In genomic region chr2:220198911-220199310, GRCh38 we compare ENCODE assay signal across 1 cellular context.
TF ChIP-seq lines count a peak whose summit lies in the region.

No MANE protein-coding gene starts in this region.

TF ChIP-seq in GM23338, 12 proteins besides CTCF, POLR2A, EP300 and RAD21 (continued from another document):
- no peak for TF ChIP-seq ETS1 (IDR thresholded peaks at IDR 0.05)
- no peak for TF ChIP-seq EZH2 (IDR thresholded peaks at IDR 0.05; ENCODE audit: low read depth, unreplicated experiment)
- TF ChIP-seq POLR2AphosphoS5 (IDR thresholded peaks at IDR 0.05; ENCODE audit: low read depth): no peak
- TF ChIP-seq, protein P1, sequence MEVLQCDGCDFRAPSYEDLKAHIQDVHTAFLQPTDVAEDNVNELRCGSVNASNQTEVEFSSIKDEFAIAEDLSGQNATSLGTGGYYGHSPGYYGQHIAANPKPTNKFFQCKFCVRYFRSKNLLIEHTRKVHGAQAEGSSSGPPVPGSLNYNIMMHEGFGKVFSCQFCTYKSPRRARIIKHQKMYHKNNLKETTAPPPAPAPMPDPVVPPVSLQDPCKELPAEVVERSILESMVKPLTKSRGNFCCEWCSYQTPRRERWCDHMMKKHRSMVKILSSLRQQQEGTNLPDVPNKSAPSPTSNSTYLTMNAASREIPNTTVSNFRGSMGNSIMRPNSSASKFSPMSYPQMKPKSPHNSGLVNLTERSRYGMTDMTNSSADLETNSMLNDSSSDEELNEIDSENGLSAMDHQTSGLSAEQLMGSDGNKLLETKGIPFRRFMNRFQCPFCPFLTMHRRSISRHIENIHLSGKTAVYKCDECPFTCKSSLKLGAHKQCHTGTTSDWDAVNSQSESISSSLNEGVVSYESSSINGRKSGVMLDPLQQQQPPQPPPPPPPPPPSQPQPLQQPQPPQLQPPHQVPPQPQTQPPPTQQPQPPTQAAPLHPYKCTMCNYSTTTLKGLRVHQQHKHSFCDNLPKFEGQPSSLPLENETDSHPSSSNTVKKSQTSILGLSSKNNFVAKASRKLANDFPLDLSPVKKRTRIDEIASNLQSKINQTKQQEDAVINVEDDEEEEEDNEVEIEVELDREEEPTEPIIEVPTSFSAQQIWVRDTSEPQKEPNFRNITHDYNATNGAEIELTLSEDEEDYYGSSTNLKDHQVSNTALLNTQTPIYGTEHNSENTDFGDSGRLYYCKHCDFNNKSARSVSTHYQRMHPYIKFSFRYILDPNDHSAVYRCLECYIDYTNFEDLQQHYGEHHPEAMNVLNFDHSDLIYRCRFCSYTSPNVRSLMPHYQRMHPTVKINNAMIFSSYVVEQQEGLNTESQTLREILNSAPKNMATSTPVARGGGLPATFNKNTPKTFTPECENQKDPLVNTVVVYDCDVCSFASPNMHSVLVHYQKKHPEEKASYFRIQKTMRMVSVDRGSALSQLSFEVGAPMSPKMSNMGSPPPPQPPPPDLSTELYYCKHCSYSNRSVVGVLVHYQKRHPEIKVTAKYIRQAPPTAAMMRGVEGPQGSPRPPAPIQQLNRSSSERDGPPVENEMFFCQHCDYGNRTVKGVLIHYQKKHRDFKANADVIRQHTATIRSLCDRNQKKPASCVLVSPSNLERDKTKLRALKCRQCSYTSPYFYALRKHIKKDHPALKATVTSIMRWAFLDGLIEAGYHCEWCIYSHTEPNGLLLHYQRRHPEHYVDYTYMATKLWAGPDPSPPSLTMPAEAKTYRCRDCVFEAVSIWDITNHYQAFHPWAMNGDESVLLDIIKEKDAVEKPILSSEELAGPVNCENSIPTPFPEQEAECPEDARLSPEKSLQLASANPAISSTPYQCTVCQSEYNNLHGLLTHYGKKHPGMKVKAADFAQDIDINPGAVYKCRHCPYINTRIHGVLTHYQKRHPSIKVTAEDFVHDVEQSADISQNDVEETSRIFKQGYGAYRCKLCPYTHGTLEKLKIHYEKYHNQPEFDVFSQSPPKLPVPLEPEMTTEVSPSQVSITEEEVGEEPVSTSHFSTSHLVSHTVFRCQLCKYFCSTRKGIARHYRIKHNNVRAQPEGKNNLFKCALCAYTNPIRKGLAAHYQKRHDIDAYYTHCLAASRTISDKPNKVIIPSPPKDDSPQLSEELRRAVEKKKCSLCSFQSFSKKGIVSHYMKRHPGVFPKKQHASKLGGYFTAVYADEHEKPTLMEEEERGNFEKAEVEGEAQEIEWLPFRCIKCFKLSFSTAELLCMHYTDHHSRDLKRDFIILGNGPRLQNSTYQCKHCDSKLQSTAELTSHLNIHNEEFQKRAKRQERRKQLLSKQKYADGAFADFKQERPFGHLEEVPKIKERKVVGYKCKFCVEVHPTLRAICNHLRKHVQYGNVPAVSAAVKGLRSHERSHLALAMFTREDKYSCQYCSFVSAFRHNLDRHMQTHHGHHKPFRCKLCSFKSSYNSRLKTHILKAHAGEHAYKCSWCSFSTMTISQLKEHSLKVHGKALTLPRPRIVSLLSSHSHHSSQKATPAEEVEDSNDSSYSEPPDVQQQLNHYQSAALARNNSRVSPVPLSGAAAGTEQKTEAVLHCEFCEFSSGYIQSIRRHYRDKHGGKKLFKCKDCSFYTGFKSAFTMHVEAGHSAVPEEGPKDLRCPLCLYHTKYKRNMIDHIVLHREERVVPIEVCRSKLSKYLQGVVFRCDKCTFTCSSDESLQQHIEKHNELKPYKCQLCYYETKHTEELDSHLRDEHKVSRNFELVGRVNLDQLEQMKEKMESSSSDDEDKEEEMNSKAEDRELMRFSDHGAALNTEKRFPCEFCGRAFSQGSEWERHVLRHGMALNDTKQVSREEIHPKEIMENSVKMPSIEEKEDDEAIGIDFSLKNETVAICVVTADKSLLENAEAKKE (CRISPR knock-in tag; IDR thresholded peaks at IDR 0.05): no peak
- TF ChIP-seq NANOG (IDR thresholded peaks at IDR 0.05; ENCODE audit: borderline replicate concordance): no peak
- TF ChIP-seq ZNF331 (CRISPR knock-in tag; IDR thresholded peaks at IDR 0.05; ENCODE audit: low read depth): no peak
- TF ChIP-seq EZH2phosphoT487 (IDR thresholded peaks at IDR 0.05; ENCODE audit: unreplicated experiment): no peak
- TF ChIP-seq STAT1 (IDR thresholded peaks at IDR 0.05; ENCODE audit: unreplicated experiment): no peak
- TF ChIP-seq JUNB (IDR thresholded peaks at IDR 0.05; ENCODE audit: unreplicated experiment): no peak
